In the genomic region with DNA sequence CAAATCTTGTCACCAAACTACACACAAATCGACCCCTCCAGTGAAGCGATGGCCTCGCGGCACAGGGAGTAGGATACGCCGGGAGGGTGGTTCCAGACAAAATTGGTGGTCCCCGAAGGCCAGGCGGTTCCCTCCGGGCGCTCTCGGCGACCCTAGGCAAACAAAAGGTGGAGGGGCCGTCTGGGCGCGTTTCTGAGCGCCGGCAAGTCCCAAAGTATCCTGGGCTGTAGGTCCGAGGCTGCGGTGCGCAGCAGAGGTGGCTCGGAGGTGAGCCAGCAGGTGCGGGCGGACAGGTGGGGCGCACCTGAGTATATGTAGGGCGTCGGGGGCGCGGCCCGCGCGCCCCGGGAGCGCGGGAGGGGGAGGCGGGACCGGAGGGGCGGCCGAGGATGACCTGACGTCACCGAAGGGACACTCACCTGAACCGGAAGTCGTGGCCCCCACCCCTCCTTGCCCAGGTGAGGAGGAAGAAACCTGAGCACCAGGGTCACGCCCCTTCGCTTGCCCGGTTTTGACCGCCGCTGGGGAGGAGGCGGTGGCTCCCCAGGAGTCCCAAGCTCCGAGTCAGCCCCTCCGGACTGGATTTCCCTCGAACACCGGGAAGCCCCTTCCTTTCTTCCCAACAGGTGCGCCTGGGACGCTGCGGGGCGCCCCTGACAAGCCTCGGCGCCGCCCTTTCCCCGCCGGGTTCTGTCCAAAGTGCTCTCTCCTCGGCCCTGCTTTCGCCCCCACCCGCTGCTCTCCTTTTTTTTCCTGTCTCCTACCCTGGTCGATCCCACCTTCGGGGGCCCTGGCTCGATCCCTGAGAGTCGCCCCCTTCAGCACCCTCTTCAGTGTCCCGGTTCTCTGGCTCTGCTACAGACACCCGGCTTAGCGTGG, we compare ENCODE assay signal across 8 cellular contexts. TPM values are rescaled to one million over a fixed set of nuclear protein-coding genes. Genes with fewer than 3 reads are reported as not detected.
DNase-seq lines count a peak whose midpoint lies in the region; ATAC-seq and TF ChIP-seq lines count a peak whose summit lies in the region.

A gene with protein sequence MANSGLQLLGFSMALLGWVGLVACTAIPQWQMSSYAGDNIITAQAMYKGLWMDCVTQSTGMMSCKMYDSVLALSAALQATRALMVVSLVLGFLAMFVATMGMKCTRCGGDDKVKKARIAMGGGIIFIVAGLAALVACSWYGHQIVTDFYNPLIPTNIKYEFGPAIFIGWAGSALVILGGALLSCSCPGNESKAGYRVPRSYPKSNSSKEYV (minus strand): TSS at position 287 of the 879 bp plus-strand sequence. CDS start 435 bp downstream, outside the sequence.

- peak within 1 kb of the TSS; percentile 83 to 87 for H3K27ac ChIP-seq in liver (ENCODE audit: low read depth in 1 of 2, low read length in 2 of 2)

- H3K27me3 Mint-ChIP-seq in type B pancreatic cell = peaks cover 57% of the 10 kb centered on the region

- no peaks in the 10 kb centered on the region for H3K27me3 ChIP-seq in liver (ENCODE audit: control insufficient read depth in 4 of 4, insufficient read depth in 4 of 4, low read length in 3 of 4)

- peaks cover 6% of the 10 kb centered on the region for H3K4me1 Mint-ChIP-seq in type B pancreatic cell (ENCODE audit: unreplicated experiment)

- H3K4me3 Mint-ChIP-seq in type B pancreatic cell = peak within 1 kb of the TSS; percentile 98

- peaks cover 13 to 53% (median 31%) of the 10 kb centered on the region in 4 donors for H3K4me1 ChIP-seq in liver (ENCODE audit: control insufficient read depth in 4 of 4, insufficient read depth in 4 of 4, low read length in 3 of 4)

- peak within 1 kb of the TSS in 1 of 2 donors; percentile 46 for H3K9ac ChIP-seq in liver (ENCODE audit: low read depth in 1 of 2, low read length in 2 of 2)

- no peaks in the 10 kb centered on the region for H3K36me3 ChIP-seq in liver (ENCODE audit: control insufficient read depth in 4 of 4, insufficient read depth in 3 of 4, low read depth in 1 of 4, low read length in 3 of 4)

- H3K9me3 Mint-ChIP-seq in type B pancreatic cell = no peaks in the 10 kb centered on the region

- DNase-seq in AG10803 (ENCODE audit: low read depth) (no peak), astrocyte of the spinal cord (ENCODE audit: low read depth, low spot score) (no peak), type B pancreatic cell (ENCODE audit: extremely low spot score, unreplicated experiment) (no peak), GM10248 (ENCODE audit: extremely low spot score) (no peak)

- peak; percentile 48; the same call in 1 of the 2 replicates for TF ChIP-seq EP300 in Ishikawa (IDR thresholded peaks at IDR 0.05; ENCODE audit: borderline replicate concordance)

- 12% methylated on average over 71 of the region's 71 CpGs for WGBS in liver

- H3K4me3 ChIP-seq in AG10803 (ENCODE audit: low read length) = peak within 1 kb of the TSS; percentile 47
- H3K4me3 ChIP-seq in astrocyte of the spinal cord (ENCODE audit: low read depth, low read length) = peak within 1 kb of the TSS; percentile 27
- peak within 1 kb of the TSS; percentile 63 to 68 (median 65) for H3K4me3 ChIP-seq in liver (ENCODE audit: low read depth in 1 of 3, low read length in 3 of 3)

- TF ChIP-seq CTCF in AG10803 (conservative IDR thresholded peaks at IDR 0.05; ENCODE audit: low read length) (no peak), astrocyte of the spinal cord (IDR thresholded peaks at IDR 0.05; ENCODE audit: low read depth, low read length) (no peak), liver (IDR thresholded peaks at IDR 0.05; ENCODE audit: low read depth, low read length, missing input control) (no peak), type B pancreatic cell (conservative IDR thresholded peaks at IDR 0.05) (no peak), GM10248 (IDR thresholded peaks at IDR 0.05; ENCODE audit: control extremely low read depth, extremely low read depth, low read depth, missing control alignments) (no peak)

- H3K27ac Mint-ChIP-seq in type B pancreatic cell = peak within 1 kb of the TSS; percentile 100

- in situ Hi-C loops in astrocyte of the spinal cord (cut with HindIII; ENCODE audit: low sequenced_read_pairs) = no loop called here

- TF ChIP-seq RAD21 in Ishikawa (IDR thresholded peaks at IDR 0.05; ENCODE audit: low read depth) = no peak
- no peak for TF ChIP-seq RAD21 in liver (IDR thresholded peaks at IDR 0.05)

- peaks cover 5% of the 10 kb centered on the region for H3K36me3 Mint-ChIP-seq in type B pancreatic cell

- H3K9me3 ChIP-seq in liver (ENCODE audit: control insufficient read depth in 4 of 4, low read length in 3 of 4) = no peaks in the 10 kb centered on the region

- CTCF ChIA-PET in GM10248 (lab: Yijun Ruan, JAX) = interaction anchor here (1.6 kb wide), 1 partner anchor 34 kb away, joined by 6 read pairs; no protein-coding TSS in a partner anchor

- POLR2A ChIA-PET in GM10248 (lab: Yijun Ruan, JAX) = no interaction called here

- no peak for ATAC-seq in HG02970 (IDR thresholded peaks at IDR 0.05; ENCODE audit: low FRiP score, unreplicated experiment)
- no peak for ATAC-seq in HG03521 (IDR thresholded peaks at IDR 0.05; ENCODE audit: unreplicated experiment)

TF ChIP-seq in Ishikawa, 13 proteins besides CTCF, POLR2A, EP300 and RAD21 (continues in another document):
- TF ChIP-seq, protein P1, sequence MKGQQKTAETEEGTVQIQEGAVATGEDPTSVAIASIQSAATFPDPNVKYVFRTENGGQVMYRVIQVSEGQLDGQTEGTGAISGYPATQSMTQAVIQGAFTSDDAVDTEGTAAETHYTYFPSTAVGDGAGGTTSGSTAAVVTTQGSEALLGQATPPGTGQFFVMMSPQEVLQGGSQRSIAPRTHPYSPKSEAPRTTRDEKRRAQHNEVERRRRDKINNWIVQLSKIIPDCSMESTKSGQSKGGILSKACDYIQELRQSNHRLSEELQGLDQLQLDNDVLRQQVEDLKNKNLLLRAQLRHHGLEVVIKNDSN (IDR thresholded peaks at IDR 0.05) = 0 out of 2 replicates have a peak, but pooled peaks have one; percentile 11
- TF ChIP-seq, protein P2, sequence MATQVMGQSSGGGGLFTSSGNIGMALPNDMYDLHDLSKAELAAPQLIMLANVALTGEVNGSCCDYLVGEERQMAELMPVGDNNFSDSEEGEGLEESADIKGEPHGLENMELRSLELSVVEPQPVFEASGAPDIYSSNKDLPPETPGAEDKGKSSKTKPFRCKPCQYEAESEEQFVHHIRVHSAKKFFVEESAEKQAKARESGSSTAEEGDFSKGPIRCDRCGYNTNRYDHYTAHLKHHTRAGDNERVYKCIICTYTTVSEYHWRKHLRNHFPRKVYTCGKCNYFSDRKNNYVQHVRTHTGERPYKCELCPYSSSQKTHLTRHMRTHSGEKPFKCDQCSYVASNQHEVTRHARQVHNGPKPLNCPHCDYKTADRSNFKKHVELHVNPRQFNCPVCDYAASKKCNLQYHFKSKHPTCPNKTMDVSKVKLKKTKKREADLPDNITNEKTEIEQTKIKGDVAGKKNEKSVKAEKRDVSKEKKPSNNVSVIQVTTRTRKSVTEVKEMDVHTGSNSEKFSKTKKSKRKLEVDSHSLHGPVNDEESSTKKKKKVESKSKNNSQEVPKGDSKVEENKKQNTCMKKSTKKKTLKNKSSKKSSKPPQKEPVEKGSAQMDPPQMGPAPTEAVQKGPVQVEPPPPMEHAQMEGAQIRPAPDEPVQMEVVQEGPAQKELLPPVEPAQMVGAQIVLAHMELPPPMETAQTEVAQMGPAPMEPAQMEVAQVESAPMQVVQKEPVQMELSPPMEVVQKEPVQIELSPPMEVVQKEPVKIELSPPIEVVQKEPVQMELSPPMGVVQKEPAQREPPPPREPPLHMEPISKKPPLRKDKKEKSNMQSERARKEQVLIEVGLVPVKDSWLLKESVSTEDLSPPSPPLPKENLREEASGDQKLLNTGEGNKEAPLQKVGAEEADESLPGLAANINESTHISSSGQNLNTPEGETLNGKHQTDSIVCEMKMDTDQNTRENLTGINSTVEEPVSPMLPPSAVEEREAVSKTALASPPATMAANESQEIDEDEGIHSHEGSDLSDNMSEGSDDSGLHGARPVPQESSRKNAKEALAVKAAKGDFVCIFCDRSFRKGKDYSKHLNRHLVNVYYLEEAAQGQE (IDR thresholded peaks at IDR 0.05; ENCODE audit: low read depth) = no peak
- no peak for TF ChIP-seq FOXM1 (IDR thresholded peaks at IDR 0.05; ENCODE audit: borderline replicate concordance, low read depth)

TF ChIP-seq in liver, 16 proteins besides CTCF, POLR2A, EP300 and RAD21:
- no peak for TF ChIP-seq JUND (IDR thresholded peaks at IDR 0.05)
- peak in 1 of 2 donors; percentile 15 for TF ChIP-seq GABPA (IDR thresholded peaks at IDR 0.05 in 1 of 2, conservative IDR thresholded peaks at IDR 0.05 in 1 of 2)

RNA-seq across cellular contexts. Expression of the gene that starts here (rescaled TPM):
- total RNA-seq in liver = 10 to 100 TPM in 1 of 2 donors, 1 to 10 TPM in 1; 3.0 to 20.2 TPM
- 10 to 100 TPM; 19.1 to 35.0 TPM for polyA plus RNA-seq in liver
- 118 and 284 TPM in 2 replicates for total RNA-seq in type B pancreatic cell (ENCODE audit: low replicate concordance)
